Comparison of ENCODE assay signal across 7 cellular contexts in the genomic region with DNA sequence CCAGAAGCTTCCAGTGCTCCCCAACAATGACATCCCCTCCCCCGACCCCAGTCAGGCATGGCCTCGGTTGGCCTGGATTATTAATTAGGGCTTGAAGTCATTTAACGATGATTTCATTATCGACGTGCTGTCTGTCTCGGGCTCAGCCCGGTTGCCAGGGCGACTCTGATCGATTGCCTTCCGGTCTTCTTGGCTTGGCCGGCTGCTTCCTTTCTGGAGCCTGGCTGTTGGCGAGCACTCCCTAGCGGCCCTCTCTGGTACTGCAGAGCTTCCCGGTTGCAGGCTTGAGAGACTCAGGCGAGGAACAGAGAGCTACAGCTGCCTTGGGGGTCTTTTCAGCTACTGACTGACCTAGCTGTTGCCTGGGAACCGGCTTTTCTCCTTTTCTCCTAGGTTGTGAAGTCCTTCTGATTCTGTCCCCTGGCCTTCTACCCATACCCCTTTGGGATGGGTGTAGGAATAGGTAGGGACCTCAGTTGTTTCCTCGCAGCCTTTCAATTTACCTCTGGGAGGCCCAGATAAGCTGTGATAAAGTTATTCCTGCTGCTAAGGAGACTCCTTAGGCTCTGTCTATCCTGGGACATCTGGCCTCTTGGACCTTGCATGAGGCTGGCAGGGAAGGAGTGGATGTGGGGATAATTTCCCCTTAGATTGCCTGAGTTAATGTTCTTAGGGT. TPM values are rescaled to one million over a fixed set of nuclear protein-coding genes. Genes with fewer than 3 reads are reported as not detected.
DNase-seq lines count a peak whose midpoint lies in the region; ATAC-seq and TF ChIP-seq lines count a peak whose summit lies in the region.

No MANE protein-coding gene starts in this region.

- H3K4me1 ChIP-seq in body of pancreas, result peaks cover 13% of the 10 kb centered on the region

- peak; percentile 99 for TF ChIP-seq CTCF in GM12872 (IDR thresholded peaks at IDR 0.05; ENCODE audit: insufficient read depth, low read depth, low read length)
- peak; percentile 91 for TF ChIP-seq CTCF in HFFc6 (IDR thresholded peaks at IDR 0.05)
- TF ChIP-seq CTCF in body of pancreas (IDR thresholded peaks at IDR 0.05), result peak; percentile 87 to 96 (median 89)

- TF ChIP-seq POLR2A in body of pancreas (IDR thresholded peaks at IDR 0.05), result no peak

- no peaks in the 10 kb centered on the region for H3K36me3 ChIP-seq in body of pancreas (replicated peaks in 1 of 2; ENCODE audit: insufficient read depth in 1 of 2, low read depth in 2 of 2)

- H3K4me3 ChIP-seq in body of pancreas (no peak overlapping the region), iPS-18c (ENCODE audit: insufficient read depth, low read depth, low read length) (peak overlapping the region; percentile 39)

- no peaks in the 10 kb centered on the region for H3K36me3 Mint-ChIP-seq in HFFc6 (ENCODE audit: low read depth)

- H3K27me3 Mint-ChIP-seq in HFFc6 (ENCODE audit: insufficient read depth), result peaks cover 36% of the 10 kb centered on the region

- H3K4me3 Mint-ChIP-seq in HFFc6, result peak overlapping the region; percentile 54

- H3K4me1 Mint-ChIP-seq in HFFc6 (ENCODE audit: low read depth), result peaks cover 8% of the 10 kb centered on the region; the same call in 1 of the 2 replicates

- H3K9me3 ChIP-seq in body of pancreas (no peaks in the 10 kb centered on the region), iPS-18c (ENCODE audit: control insufficient read depth, insufficient read depth, low read length) (no peaks in the 10 kb centered on the region)

- DNase-seq in HFFc6 (peak; percentile 39), NAMALWA (ENCODE audit: low spot score) (peak; percentile 85), UCSD-AML1 (lab: John Stamatoyannopoulos, UW; ENCODE audit: unreplicated experiment) (peak; percentile 90), body of pancreas (peak; percentile 86 to 90 (median 88))
- DNase-seq in stimulated activated CD4-positive, alpha-beta T cell treated with anti-CD3 and anti-CD28 coated beads, Interleukin-15, amount 100 ng/mL, for 1 hour (ENCODE audit: low read depth in 1 of 2, low spot score in 1 of 2), result peak; percentile 49 to 71

- 5 to 9% methylated on average over 8 to 17 of the region's 17 CpGs for WGBS in body of pancreas, 2 donors

- intact Hi-C loops in body of pancreas (cut with DNase I), result no loop called here

- no peaks in the 10 kb centered on the region for H3K27me3 ChIP-seq in body of pancreas

- H3K9me3 Mint-ChIP-seq in HFFc6, result no peaks in the 10 kb centered on the region

- no peak overlapping the region for H3K27ac Mint-ChIP-seq in HFFc6

- H3K27ac ChIP-seq in body of pancreas, result peak overlapping the region in 1 of 4 donors; percentile 44

- ATAC-seq in body of pancreas, result peak; percentile 88

RNA-seq across cellular contexts. Expression of gene CISTR, which starts 5.5 kb away (rescaled TPM):
- total RNA-seq in HFFc6 (2021; fragmentation: NEBNext Ultra II Directional; extraction: Animal tissue kit (Norgen Biotek cat#: 25700)), result not detected
- not detected for total RNA-seq in body of pancreas

RNA-seq across cellular contexts. Expression of gene CALCOCO1, which starts 30.0 kb away (rescaled TPM):
- 10 to 100 TPM; 77.3 to 99.3 (median 87.2) TPM for total RNA-seq in HFFc6 (2021; fragmentation: NEBNext Ultra II Directional; extraction: Animal tissue kit (Norgen Biotek cat#: 25700))
- total RNA-seq in body of pancreas, result 100 to 1,000 TPM; 109 to 153 TPM

Comparison
In these comparisons a context has a peak if more than half of its experiments do, and no peak if none do; other contexts are left out.
1. DNase-seq: peak in every context shown above with its lines; median percentile 90 in UCSD-AML1; 88 in body of pancreas; 85 in NAMALWA; 60 in stimulated activated CD4-positive, alpha-beta T cell treated with anti-CD3 and anti-CD28 coated beads, Interleukin-15, amount 100 ng/mL, for 1 hour; 39 in HFFc6.